Comparison of ENCODE assay signal across 27 cellular contexts in the genomic region with DNA sequence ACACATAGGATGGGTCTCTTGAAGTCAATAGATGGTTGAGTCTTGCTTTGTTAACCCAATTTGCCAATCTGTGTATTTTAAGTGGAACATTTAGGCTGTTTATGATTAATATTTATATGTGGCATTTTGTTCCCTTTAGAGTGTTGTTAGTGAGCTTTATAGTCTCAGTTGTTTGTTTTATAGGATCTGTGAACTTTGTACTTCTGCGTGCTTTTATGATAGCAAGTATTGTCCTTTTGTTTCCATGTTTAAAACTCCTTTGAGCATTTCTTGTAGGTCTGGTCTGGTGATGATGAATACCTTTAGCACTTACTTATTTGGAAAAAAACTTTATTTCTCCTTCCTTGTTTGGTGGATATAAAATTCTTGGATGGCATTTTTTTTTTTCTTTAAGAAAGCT. TPM values are rescaled to one million over a fixed set of nuclear protein-coding genes. Genes with fewer than 3 reads are reported as not detected.
A peak's percentile ranks its signal among the peaks of the same experiment; 100 is the strongest.
DNase-seq lines count a peak whose midpoint lies in the region; ATAC-seq and FAIRE-seq lines count a peak whose summit lies in the region.
"Had no signal": no experiment of that assay in that cellular context is flagged by ENCODE, and none has a peak within 500 bp of the region (broad histone marks: within the 10 kb centered on the region; RNA-seq: fewer than 3 reads in every experiment).

No MANE protein-coding gene starts in this region.

- DNase-seq in left colon: no peak
- DNase-seq in small intestine: peak; percentile 40
- DNase-seq: 8988T; ACHN; BE2C; C1 segment of cervical spinal cord; CD4-positive, alpha-beta memory T cell; CD4-positive, CD25-positive, alpha-beta regulatory T cell; CD8-positive, alpha-beta memory T cell; COR-L47; DMS 273 treated with DMSO at 0.1 percent for 48 hours; DMS153; DMS53; DMS79; DND-41; EL; GDM1 had no signal

- 19 to 71% (median 50%) methylated on average over 1 of the region's 1 CpG for WGBS in small intestine, 3 donors

- no peaks in the 10 kb centered on the region for H3K9me3 ChIP-seq in small intestine (ENCODE audit: control insufficient read depth, low read depth)
- H3K9me3 ChIP-seq: BE2C had no signal

- intact Hi-C loops in left colon (cut with DNase I, micrococcal nuclease): no loop called here

- peak; percentile 84 for ATAC-seq in left colon
- ATAC-seq in HG03442 (IDR thresholded peaks at IDR 0.05; ENCODE audit: unreplicated experiment): no peak
- ATAC-seq in GM21528 (IDR thresholded peaks at IDR 0.05; ENCODE audit: low FRiP score, unreplicated experiment): no peak
- no peak for ATAC-seq in activated CD4-positive, CD25-positive, alpha-beta regulatory T cell treated with anti-CD3 and anti-CD28 coated beads, Interleukin-2, amount 50 U/mL, for 24 hours
- ATAC-seq: GM12878 had no signal

- H3K4me1 ChIP-seq in small intestine (ENCODE audit: control insufficient read depth in 2 of 2, insufficient read depth in 1 of 2, low read depth in 1 of 2, low read length in 1 of 2): no peaks in the 10 kb centered on the region
- H3K4me1 ChIP-seq: BE2C, BLaER1 had no signal

- H3K4me3 ChIP-seq in small intestine (ENCODE audit: low read depth in 1 of 2, low read length in 2 of 2): no peak overlapping the region
- H3K4me3 ChIP-seq: BLaER1, GM12878 had no signal

- no peak for FAIRE-seq in small intestine (lab: Jason Lieb, UNC)
- FAIRE-seq: A204.1, GM12878, GM12892, GM18507 had no signal

- H3K27ac ChIP-seq in small intestine (ENCODE audit: low read depth in 1 of 2, low read length in 1 of 2): no peak overlapping the region
- H3K27ac ChIP-seq: BLaER1 had no signal

- no peaks in the 10 kb centered on the region for H3K27me3 ChIP-seq in small intestine (ENCODE audit: control insufficient read depth in 2 of 2, insufficient read depth in 2 of 2, low read length in 2 of 2)
- H3K27me3 ChIP-seq: BE2C, BLaER1 had no signal

- no peaks in the 10 kb centered on the region for H3K36me3 ChIP-seq in small intestine (ENCODE audit: control insufficient read depth in 2 of 2, insufficient read depth in 2 of 2, low read length in 2 of 2)
- H3K36me3 ChIP-seq: BE2C, BLaER1 had no signal

RNA-seq across cellular contexts. Expression of gene SELENOP, which starts 23.8 kb away (rescaled TPM):
- total RNA-seq in left colon: 1,000 to 10,000 TPM; 1,235 to 2,399 TPM
- 100 to 1,000 TPM; 204 to 735 (median 705) TPM for polyA plus RNA-seq in small intestine
- total RNA-seq: Daoy had no signal
- polyA plus RNA-seq: CD8-positive, alpha-beta memory T cell had no signal

RNA-seq across cellular contexts. Expression of gene CCDC152, which starts 31.2 kb away (rescaled TPM):
- under 1 TPM; 0.09 to 0.70 TPM for total RNA-seq in left colon
- polyA plus RNA-seq in small intestine: 1 to 10 TPM; 1.6 to 4.1 (median 3.8) TPM
- total RNA-seq: G401 had no signal
